Comparison of ENCODE assay signal across 8 cellular contexts in genomic region chr1:155012052-155012546, GRCh38. TPM values are rescaled to one million over a fixed set of nuclear protein-coding genes. Genes with fewer than 3 reads are reported as not detected.
DNase-seq lines count a peak whose midpoint lies in the region; ATAC-seq and TF ChIP-seq lines count a peak whose summit lies in the region.

No MANE protein-coding gene starts in this region.

- peaks cover 24% of the 10 kb centered on the region for H3K4me1 ChIP-seq in HUES64 (ENCODE audit: insufficient read depth, low read length)

- ATAC-seq in GM21529 (IDR thresholded peaks at IDR 0.05; ENCODE audit: unreplicated experiment): no peak

- TF ChIP-seq CTCF in VCaP (conservative IDR thresholded peaks at IDR 0.05) (no peak), fibroblast of pulmonary artery (IDR thresholded peaks at IDR 0.05; ENCODE audit: low read length, missing control alignments) (no peak)

- peak overlapping the region; percentile 58 for H3K27ac ChIP-seq in HUES64 (ENCODE audit: low read depth, low read length)
- peak overlapping the region; percentile 100 for H3K27ac ChIP-seq in VCaP

- DNase-seq in AG08396 (ENCODE audit: low spot score) (peak; percentile 75), fibroblast of pulmonary artery (ENCODE audit: low read depth) (peak; percentile 39), occipital lobe (lab: John Stamatoyannopoulos, UW) (peak; percentile 84), Kasumi-1 (lab: John Stamatoyannopoulos, UW) (no peak), T1000 (lab: John Stamatoyannopoulos, UW) (no peak)

- WGBS in HUES64: 16% methylated on average over 9 of the region's 9 CpGs

- H3K36me3 ChIP-seq in HUES64 (ENCODE audit: insufficient read depth, low read length): peaks cover 25% of the 10 kb centered on the region

- no peaks in the 10 kb centered on the region for H3K27me3 ChIP-seq in HUES64 (ENCODE audit: insufficient read depth, low read length)

- peak overlapping the region; percentile 22; the same call in 1 of the 2 replicates for H3K4me3 ChIP-seq in HUES64 (ENCODE audit: low read length)
- H3K4me3 ChIP-seq in fibroblast of pulmonary artery (replicated peaks; ENCODE audit: low read depth, low read length): no peak overlapping the region

- H3K9me3 ChIP-seq in HUES64 (ENCODE audit: insufficient read depth, low read depth, low read length): no peaks in the 10 kb centered on the region

- no peak overlapping the region for H3K9ac ChIP-seq in HUES64 (ENCODE audit: low read depth, low read length)

RNA-seq across cellular contexts. Expression of gene ZBTB7B, which starts 9.5 kb away (rescaled TPM):
- polyA plus RNA-seq in HUES64 (2013, experiment 1 of 2): 13.0 TPM
- 9.5 TPM for polyA plus RNA-seq in HUES64 (2013, experiment 2 of 2)
- total RNA-seq in occipital lobe: 1.7 TPM

RNA-seq across cellular contexts. Expression of gene LENEP, which starts 18.7 kb away (rescaled TPM):
- polyA plus RNA-seq in HUES64 (2013, experiment 1 of 2): not detected
- polyA plus RNA-seq in HUES64 (2013, experiment 2 of 2): not detected
- total RNA-seq in occipital lobe: 2.7 TPM

RNA-seq across cellular contexts. Expression of gene DCST2, which starts 21.5 kb away (rescaled TPM):
- not detected for polyA plus RNA-seq in HUES64 (2013, experiment 1 of 2)
- polyA plus RNA-seq in HUES64 (2013, experiment 2 of 2): 0.51 TPM
- total RNA-seq in occipital lobe: 0.16 TPM

RNA-seq across cellular contexts. Expression of gene DCST1, which starts 21.5 kb away (rescaled TPM):
- polyA plus RNA-seq in HUES64 (2013, experiment 1 of 2): not detected
- polyA plus RNA-seq in HUES64 (2013, experiment 2 of 2): not detected
- not detected for total RNA-seq in occipital lobe

RNA-seq across cellular contexts. Expression of gene FLAD1, which starts 29.0 kb away (rescaled TPM):
- polyA plus RNA-seq in HUES64 (2013, experiment 1 of 2): 58.3 TPM
- polyA plus RNA-seq in HUES64 (2013, experiment 2 of 2): 49.8 TPM
- total RNA-seq in occipital lobe: 17.2 TPM

Comparison
In these comparisons a context has a peak if more than half of its experiments do, and no peak if none do; other contexts are left out.
1. DNase-seq: peak in AG08396 (single experiment), fibroblast of pulmonary artery (single experiment) and occipital lobe (single experiment); none in Kasumi-1 (0 of 2) and T1000 (single experiment).